In genomic region chr22:32375678-32376450, GRCh38 we compare ENCODE assay signal across 28 cellular contexts. TPM values are rescaled to one million over a fixed set of nuclear protein-coding genes. Genes with fewer than 3 reads are reported as not detected.
"Had no signal": no experiment of that assay in that cellular context is flagged by ENCODE, and none has a peak within 500 bp of the region (broad histone marks: within the 10 kb centered on the region; RNA-seq: fewer than 3 reads in every experiment).

No MANE protein-coding gene starts in this region.

- H3K9me3 Mint-ChIP-seq: naive B cell; stimulated activated memory B cell treated with anti-CD40 and anti-IgM and Interleukin-4, amounts not matched to agents 10 μg/mL and 1 μg/mL and 100 μg/mL, for 72 hours had no signal

- H3K4me1 ChIP-seq: esophagus muscularis mucosa, heart left ventricle, spleen, upper lobe of left lung, vagina had no signal

- H3K9me3 ChIP-seq: esophagus muscularis mucosa, heart left ventricle, ovary, spleen, upper lobe of left lung, vagina had no signal

- H3K27ac Mint-ChIP-seq: naive B cell; nephron progenitor cell; progenitor cell of endocrine pancreas; stimulated activated memory B cell treated with anti-CD40 and anti-IgM and Interleukin-4, amounts not matched to agents 10 μg/mL and 1 μg/mL and 100 μg/mL, for 72 hours had no signal

- H3K36me3 Mint-ChIP-seq: naive B cell; stimulated activated memory B cell treated with anti-CD40 and anti-IgM and Interleukin-4, amounts not matched to agents 10 μg/mL and 1 μg/mL and 100 μg/mL, for 72 hours had no signal

- DNase-seq: central memory CD4-positive, alpha-beta T cell; dorsolateral prefrontal cortex; effector CD8-positive, alpha-beta T cell; heart left ventricle; hippocampal formation; left colon; mesendoderm; naive B cell; nephron progenitor cell; ovary; right cardiac atrium; spleen; stimulated activated CD4-positive, alpha-beta T cell treated with anti-CD3 and anti-CD28 coated beads, Interleukin-15, amount 100 ng/mL, for 24 hours; stimulated activated CD4-positive, alpha-beta T cell treated with anti-CD3 and anti-CD28 coated beads, Interleukin-1b, Interleukin-23, amount 100 ng/mL, for 48 hours; stimulated activated CD4-positive, alpha-beta T cell treated with anti-CD3 and anti-CD28 coated beads, Interleukin-4, amount 100 ng/mL, for 24 hours; upper lobe of left lung had no signal

- H3K36me3 ChIP-seq: esophagus muscularis mucosa, heart left ventricle, ovary, spleen, upper lobe of left lung, vagina had no signal

- ATAC-seq: left colon; right cardiac atrium; stimulated activated memory B cell treated with anti-CD40 and anti-IgM and Interleukin-4, amounts not matched to agents 10 μg/mL and 1 μg/mL and 100 μg/mL, for 72 hours had no signal

- H3K4me3 ChIP-seq: coronary artery, dorsolateral prefrontal cortex, esophagus muscularis mucosa, heart left ventricle, ovary, spleen, upper lobe of left lung, vagina had no signal

- H3K27ac ChIP-seq: coronary artery, dorsolateral prefrontal cortex, esophagus muscularis mucosa, heart left ventricle, ovary, spleen, upper lobe of left lung, vagina had no signal

- H3K4me1 Mint-ChIP-seq: naive B cell; stimulated activated memory B cell treated with anti-CD40 and anti-IgM and Interleukin-4, amounts not matched to agents 10 μg/mL and 1 μg/mL and 100 μg/mL, for 72 hours had no signal

- H3K4me3 Mint-ChIP-seq: nephron progenitor cell; stimulated activated memory B cell treated with anti-CD40 and anti-IgM and Interleukin-4, amounts not matched to agents 10 μg/mL and 1 μg/mL and 100 μg/mL, for 72 hours had no signal

- H3K27me3 ChIP-seq: dorsolateral prefrontal cortex, ovary, spleen, upper lobe of left lung, vagina had no signal

- H3K27me3 Mint-ChIP-seq: progenitor cell of endocrine pancreas; stimulated activated memory B cell treated with anti-CD40 and anti-IgM and Interleukin-4, amounts not matched to agents 10 μg/mL and 1 μg/mL and 100 μg/mL, for 72 hours had no signal

RNA-seq across cellular contexts. Expression of gene RFPL3, which starts 18.2 kb away (rescaled TPM):
- total RNA-seq: chondrocyte, esophagus muscularis mucosa, frontal cortex, glomerular endothelial cell, heart left ventricle, kidney epithelial cell, left colon, liver, lung microvascular endothelial cell, ovary, progenitor cell of endocrine pancreas, right cardiac atrium, skeletal muscle tissue, spleen, upper lobe of left lung, vagina had no signal
- polyA plus RNA-seq: heart left ventricle, liver, right cardiac atrium had no signal
